In the genomic region with DNA sequence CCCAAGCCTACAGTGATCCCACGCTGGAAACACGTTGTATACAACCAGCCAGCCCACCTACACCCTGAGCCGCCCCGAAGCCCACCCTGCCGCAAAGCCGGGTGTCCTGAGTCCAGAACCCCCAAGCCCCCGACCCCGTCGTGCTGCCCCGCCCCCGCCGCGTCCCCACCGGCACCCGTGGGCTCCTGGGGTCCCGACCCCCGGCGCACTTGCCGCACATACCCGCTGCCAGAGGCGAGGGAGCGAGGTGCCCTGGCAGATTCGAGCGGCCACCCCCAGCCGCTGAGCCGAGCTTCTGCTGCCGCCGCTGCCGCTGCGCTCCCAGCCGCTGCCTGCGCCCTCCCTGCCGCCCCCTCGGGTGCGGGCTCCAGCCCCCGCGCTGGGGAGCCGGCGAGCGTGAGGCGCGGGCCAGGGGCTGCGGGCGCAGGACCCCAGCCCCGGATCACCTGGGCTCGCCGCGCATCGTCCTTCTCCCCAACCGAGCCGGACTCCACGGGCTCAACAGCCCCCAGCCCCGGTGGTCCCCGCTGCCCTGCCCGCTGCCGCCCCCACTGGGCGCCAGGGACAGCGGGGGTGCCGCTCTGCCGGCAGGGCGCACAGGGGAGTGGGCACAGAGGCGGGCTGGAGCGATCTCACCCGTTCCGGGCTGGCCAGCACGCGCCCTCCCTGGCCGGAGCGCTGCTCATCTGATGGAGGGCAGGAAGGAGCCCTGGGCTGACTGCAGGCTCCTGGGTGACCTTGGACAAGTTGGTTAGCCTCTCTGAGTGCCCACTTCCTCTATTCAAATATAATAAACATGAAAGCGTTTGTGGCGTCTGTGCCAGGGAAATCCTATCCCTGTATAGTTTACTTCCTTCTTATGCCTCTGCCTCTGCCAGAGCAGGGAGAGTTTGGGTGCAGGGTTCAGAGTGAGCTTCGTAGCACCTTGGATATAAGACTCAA, we compare ENCODE assay signal across 11 cellular contexts. TPM values are rescaled to one million over a fixed set of nuclear protein-coding genes. Genes with fewer than 3 reads are reported as not detected.
DNase-seq lines count a peak whose midpoint lies in the region; ATAC-seq and TF ChIP-seq lines count a peak whose summit lies in the region.
"Had no signal": no experiment of that assay in that cellular context is flagged by ENCODE, and none has a peak within 500 bp of the region (broad histone marks: within the 10 kb centered on the region; RNA-seq: fewer than 3 reads in every experiment).

A gene with protein sequence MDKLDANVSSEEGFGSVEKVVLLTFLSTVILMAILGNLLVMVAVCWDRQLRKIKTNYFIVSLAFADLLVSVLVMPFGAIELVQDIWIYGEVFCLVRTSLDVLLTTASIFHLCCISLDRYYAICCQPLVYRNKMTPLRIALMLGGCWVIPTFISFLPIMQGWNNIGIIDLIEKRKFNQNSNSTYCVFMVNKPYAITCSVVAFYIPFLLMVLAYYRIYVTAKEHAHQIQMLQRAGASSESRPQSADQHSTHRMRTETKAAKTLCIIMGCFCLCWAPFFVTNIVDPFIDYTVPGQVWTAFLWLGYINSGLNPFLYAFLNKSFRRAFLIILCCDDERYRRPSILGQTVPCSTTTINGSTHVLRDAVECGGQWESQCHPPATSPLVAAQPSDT (minus strand): TSS at position 688 of the 942 bp plus-strand sequence. CDS start 17,513 bp downstream, outside the sequence.

- intact Hi-C loops in stomach (cut with DNase I; ENCODE audit: low total_unique reads): no loop called here

- H3K4me1 ChIP-seq in stomach: peaks cover 7 to 15% (median 10%) of the 10 kb centered on the region in 4 donors

- peaks cover 5 to 55% (median 23%) of the 10 kb centered on the region in 3 donors for H3K27me3 ChIP-seq in stomach

- TF ChIP-seq CTCF in stomach (IDR thresholded peaks at IDR 0.05): no peak

- DNase-seq in NCI-H2081 (lab: John Stamatoyannopoulos, UW) (peak; percentile 5 to 29), NCI-H2081 treated with DMSO at 0.1 percent for 48 hours (lab: John Stamatoyannopoulos, UW) (no peak), astrocyte of the hippocampus (ENCODE audit: low read depth, low spot score) (peak; percentile 4), islet precursor cell (peak; percentile 61), stomach (no peak), NCI-H1694 treated with DMSO at 0.1 percent for 48 hours (lab: John Stamatoyannopoulos, UW) (no peak), NCI-H774 (lab: John Stamatoyannopoulos, UW) (no peak)
- DNase-seq: activated naive CD4-positive, alpha-beta T cell had no signal

- H3K9me3 ChIP-seq in stomach: no peaks in the 10 kb centered on the region

- no peaks in the 10 kb centered on the region for H3K36me3 ChIP-seq in stomach

- TF ChIP-seq EP300 in stomach (IDR thresholded peaks at IDR 0.05): no peak

- WGBS in stomach, 5 donors: 5 to 12% (median 6%) methylated on average over 12 to 72 of the region's 72 CpGs

- peak within 1 kb of the TSS; percentile 11 to 37 (median 30) for H3K4me3 ChIP-seq in stomach

- no peak within 1 kb of the TSS for H3K27ac ChIP-seq in stomach

- no peak for TF ChIP-seq POLR2A in stomach (IDR thresholded peaks at IDR 0.05)

- no peak for ATAC-seq in GM21390 (IDR thresholded peaks at IDR 0.05; ENCODE audit: unreplicated experiment)
- ATAC-seq: activated CD4-positive, CD25-positive, alpha-beta regulatory T cell treated with anti-CD3 and anti-CD28 coated beads, Interleukin-2, amount 50 U/mL, for 24 hours had no signal

RNA-seq across cellular contexts. Expression of the gene that starts here (rescaled TPM):
- total RNA-seq in stomach: 10 to 100 TPM in 1 of 5 donors, 1 to 10 TPM in 1, under 1 TPM in 1, not detected in 2; 0.92 to 17.4 (median 7.6) TPM
- polyA plus RNA-seq in stomach: not detected
- polyA plus RNA-seq: IgD-negative memory B cell had no signal

Comparison
In these comparisons a context has a peak if more than half of its experiments do, and no peak if none do; other contexts are left out.
1. DNase-seq: peak in NCI-H2081 (2 of 2), astrocyte of the hippocampus (single experiment) and islet precursor cell (single experiment); none in NCI-H2081 treated with DMSO at 0.1 percent for 48 hours (single experiment), stomach (single experiment), NCI-H1694 treated with DMSO at 0.1 percent for 48 hours (single experiment) and NCI-H774 (single experiment).